8 cellular contexts compared by ENCODE assay signal in genomic region chr11:74739546-74740270, GRCh38. TPM values are rescaled to one million over a fixed set of nuclear protein-coding genes. Genes with fewer than 3 reads are reported as not detected.
DNase-seq lines count a peak whose midpoint lies in the region; ATAC-seq and TF ChIP-seq lines count a peak whose summit lies in the region.

No MANE protein-coding gene starts in this region.

- no peak for DNase-seq in AG04449 (ENCODE audit: low read depth, low spot score)
- DNase-seq in NCI-H2029 (lab: John Stamatoyannopoulos, UW) = peak; percentile 60
- DNase-seq in activated CD4-positive, alpha-beta T cell treated with anti-CD3 and anti-CD28 coated beads for 1 hour = peak; percentile 12
- DNase-seq in epithelial cell of esophagus (ENCODE audit: low read depth) = peak; percentile 76
- DNase-seq in mucosa of gallbladder (ENCODE audit: low spot score) = peak; percentile 46
- DNase-seq in vagina (ENCODE audit: extremely low spot score in 2 of 2) = no peak

- TF ChIP-seq CTCF in AG04449 (IDR thresholded peaks at IDR 0.05; ENCODE audit: insufficient read depth, low read length, missing control alignments) = peak; percentile 78
- peak; percentile 92 for TF ChIP-seq CTCF in GM12873 (IDR thresholded peaks at IDR 0.05; ENCODE audit: insufficient read depth, low read depth, low read length, missing control alignments)
- peak; percentile 95 for TF ChIP-seq CTCF in epithelial cell of esophagus (IDR thresholded peaks at IDR 0.05; ENCODE audit: insufficient read depth, low read depth, low read length, missing control alignments)
- TF ChIP-seq CTCF in vagina (IDR thresholded peaks at IDR 0.05) = peak; percentile 25 to 76 (median 67)

- no peaks in the 10 kb centered on the region for H3K27me3 ChIP-seq in vagina

- no peaks in the 10 kb centered on the region for H3K36me3 ChIP-seq in vagina

- H3K27ac ChIP-seq in vagina = no peak overlapping the region

- POLR2A ChIA-PET in AG04449 (lab: Yijun Ruan, JAX) = no interaction called here

- CTCF ChIA-PET in AG04449 (lab: Yijun Ruan, JAX) = interaction anchor here (0.6 to 6.6 kb wide), 58 partner anchors 8 to 484 kb away, joined by 3 to 122 read pairs (median 4); partner anchors contain the start of genes CHRDL2, KCNE3, LIPT2 and RNF169

- intact Hi-C loops in vagina (cut with DNase I) = loop anchor here (10.0 kb wide), 1 partner anchor 495 kb away; no protein-coding TSS in a partner anchor

- H3K4me1 ChIP-seq in vagina = no peaks in the 10 kb centered on the region

- TF ChIP-seq POLR2A in vagina (IDR thresholded peaks at IDR 0.05) = no peak

- H3K9me3 ChIP-seq in vagina = no peaks in the 10 kb centered on the region

- ATAC-seq in GM18519 (IDR thresholded peaks at IDR 0.05; ENCODE audit: low FRiP score, unreplicated experiment) = no peak

- H3K4me3 ChIP-seq in AG04449 (ENCODE audit: low read depth, low read length) (no peak overlapping the region), epithelial cell of esophagus (ENCODE audit: low read length) (no peak overlapping the region), vagina (no peak overlapping the region)

RNA-seq across cellular contexts. Expression of gene CHRDL2, which starts 8.5 kb away (rescaled TPM):
- total RNA-seq in mucosa of gallbladder = 312 TPM
- 3.7 TPM for total RNA-seq in vagina

RNA-seq across cellular contexts. Expression of gene RNF169, which starts 8.9 kb away (rescaled TPM):
- total RNA-seq in mucosa of gallbladder = 19.8 TPM
- 20.9 TPM for total RNA-seq in vagina

Comparison
In these comparisons a context has a peak if more than half of its experiments do, and no peak if none do; other contexts are left out.
1. DNase-seq: peak in NCI-H2029 (single experiment), activated CD4-positive, alpha-beta T cell treated with anti-CD3 and anti-CD28 coated beads for 1 hour (single experiment), epithelial cell of esophagus (single experiment) and mucosa of gallbladder (single experiment); none in AG04449 (single experiment) and vagina (0 of 2).
2. RNA of gene CHRDL2, which starts 8.5 kb away (total RNA-seq): 312 TPM in mucosa of gallbladder (single experiment); 3.7 TPM in vagina (single experiment); every median in the first group is over 10 times any median in the second.
3. Peak in every context shown above with its lines, with median percentiles within 50 percentile points of each other: CTCF ChIP-seq.